Comparison of ENCODE assay signal across 19 cellular contexts in the genomic region with DNA sequence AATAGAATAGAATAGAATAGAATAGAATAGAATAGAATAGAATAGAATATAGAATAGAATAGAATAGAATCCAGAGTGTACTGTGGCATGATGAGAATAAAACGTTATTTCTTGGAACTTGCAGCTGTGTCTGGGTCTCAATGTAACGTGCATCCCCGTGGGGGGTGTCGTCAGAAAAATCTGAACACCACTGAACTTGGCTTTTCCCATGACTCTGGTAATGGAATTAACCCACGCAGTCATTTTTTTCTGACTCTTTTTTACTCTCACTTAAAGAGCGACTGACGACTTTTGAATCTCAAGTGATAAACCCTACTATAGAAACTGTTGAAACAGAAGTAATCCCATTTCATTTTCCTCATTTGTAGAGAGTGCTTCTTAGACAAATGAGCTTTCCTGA.
DNase-seq lines count a peak whose midpoint lies in the region; ATAC-seq and TF ChIP-seq lines count a peak whose summit lies in the region.
"Had no signal": no experiment of that assay in that cellular context is flagged by ENCODE, and none has a peak within 500 bp of the region (broad histone marks: within the 10 kb centered on the region; RNA-seq: fewer than 3 reads in every experiment).

No MANE protein-coding gene starts in this region.

- no peak for TF ChIP-seq CTCF in left ventricle myocardium inferior (IDR thresholded peaks at IDR 0.05; ENCODE audit: borderline replicate concordance)
- no peak for TF ChIP-seq CTCF in esophagus muscularis mucosa (IDR thresholded peaks at IDR 0.05)

- no peak for TF ChIP-seq POLR2A in esophagus muscularis mucosa (IDR thresholded peaks at IDR 0.05; ENCODE audit: low read depth)

- CTCF ChIA-PET in HEK293T (lab: Yijun Ruan, JAX), result no interaction called here

- H3K27me3 ChIP-seq in left ventricle myocardium inferior (ENCODE audit: low read depth) (no peaks in the 10 kb centered on the region), right cardiac atrium (ENCODE audit: control insufficient read depth, insufficient read depth) (no peaks in the 10 kb centered on the region), esophagus muscularis mucosa (no peaks in the 10 kb centered on the region)
- H3K27me3 ChIP-seq: BLaER1 treated with 17β-estradiol and CSF1 and Interleukin-3, amounts not matched to agents 10 nM and 100 nM had no signal

- no peak overlapping the region for H3K4me3 ChIP-seq in left ventricle myocardium inferior
- no peak overlapping the region for H3K4me3 ChIP-seq in right cardiac atrium (ENCODE audit: low read length)
- no peak overlapping the region for H3K4me3 ChIP-seq in esophagus muscularis mucosa
- H3K4me3 ChIP-seq: BLaER1 treated with 17β-estradiol and CSF1 and Interleukin-3, amounts not matched to agents 10 nM and 100 nM; K562; PC-9 had no signal

- intact Hi-C loops in left ventricle myocardium inferior (cut with micrococcal nuclease) (no loop called here), right cardiac atrium (cut with DNase I) (no loop called here), esophagus muscularis mucosa (cut with DNase I) (no loop called here)

- WGBS in right cardiac atrium, result 77% methylated on average over 7 of the region's 7 CpGs
- WGBS in esophagus muscularis mucosa, result 82% methylated on average over 7 of the region's 7 CpGs

- POLR2A ChIA-PET in HEK293T (lab: Yijun Ruan, JAX), result no interaction called here

- ATAC-seq in right cardiac atrium, result no peak
- no peak for ATAC-seq in HG02610 (IDR thresholded peaks at IDR 0.05; ENCODE audit: unreplicated experiment)
- ATAC-seq: HCT116 had no signal

- no peak for DNase-seq in left ventricle myocardium inferior
- no peak for DNase-seq in right cardiac atrium
- no peak for DNase-seq in esophagus muscularis mucosa (ENCODE audit: extremely low spot score)
- DNase-seq in putamen (ENCODE audit: low spot score), result peak; percentile 58
- no peak for DNase-seq in cerebellar cortex (ENCODE audit: low spot score)
- no peak for DNase-seq in NCI-H2029 treated with DMSO at 0.1 percent for 48 hours (lab: John Stamatoyannopoulos, UW)
- no peak for DNase-seq in HEK293T (ENCODE audit: extremely low spot score)
- DNase-seq: 8988T, COR-L47, EL, NCI-H1048, NCI-H2107, NCI-H345, PC-9, SK-N-SH had no signal

- no peaks in the 10 kb centered on the region for H3K9me3 ChIP-seq in left ventricle myocardium inferior (replicated peaks)
- no peaks in the 10 kb centered on the region for H3K9me3 ChIP-seq in right cardiac atrium (ENCODE audit: control insufficient read depth, low read length)
- H3K9me3 ChIP-seq in esophagus muscularis mucosa, result no peaks in the 10 kb centered on the region
- H3K9me3 ChIP-seq: BLaER1 treated with 17β-estradiol and CSF1 and Interleukin-3, amounts not matched to agents 10 nM and 100 nM; SK-N-SH had no signal

- no peak for TF ChIP-seq EP300 in esophagus muscularis mucosa (IDR thresholded peaks at IDR 0.05)

- H3K27ac ChIP-seq in left ventricle myocardium inferior (replicated peaks), result peak overlapping the region; percentile 75
- H3K27ac ChIP-seq in right cardiac atrium (ENCODE audit: low read length), result no peak overlapping the region
- peak overlapping the region in 3 of 4 donors; percentile 28 to 71 (median 64) for H3K27ac ChIP-seq in esophagus muscularis mucosa (replicated peaks in 1 of 4)
- H3K27ac ChIP-seq: BLaER1 treated with 17β-estradiol and CSF1 and Interleukin-3, amounts not matched to agents 10 nM and 100 nM; PC-9 had no signal

- H3K36me3 ChIP-seq in left ventricle myocardium inferior, result peaks cover 75% of the 10 kb centered on the region
- peaks cover 25 to 78% (median 70%) of the 10 kb centered on the region in 4 donors for H3K36me3 ChIP-seq in esophagus muscularis mucosa

- H3K4me1 ChIP-seq in left ventricle myocardium inferior (peaks cover 58% of the 10 kb centered on the region), right cardiac atrium (ENCODE audit: control insufficient read depth, insufficient read depth, low read length) (peaks cover 2% of the 10 kb centered on the region), esophagus muscularis mucosa (peaks cover 19 to 46% (median 38%) of the 10 kb centered on the region in 4 donors)

TF ChIP-seq in HEK293T, 16 proteins besides CTCF, POLR2A, EP300 and RAD21:
- no peak for TF ChIP-seq BHLHE40 (IDR thresholded peaks at IDR 0.05; ENCODE audit: borderline replicate concordance)
- TF ChIP-seq ARNT (IDR thresholded peaks at IDR 0.05), result no peak
- TF ChIP-seq FOXM1 (IDR thresholded peaks at IDR 0.05; ENCODE audit: borderline replicate concordance), result no peak
- TF ChIP-seq ELF4 (IDR thresholded peaks at IDR 0.05), result no peak
- no peak for TF ChIP-seq NFRKB (IDR thresholded peaks at IDR 0.05)
- TF ChIP-seq, protein P1, sequence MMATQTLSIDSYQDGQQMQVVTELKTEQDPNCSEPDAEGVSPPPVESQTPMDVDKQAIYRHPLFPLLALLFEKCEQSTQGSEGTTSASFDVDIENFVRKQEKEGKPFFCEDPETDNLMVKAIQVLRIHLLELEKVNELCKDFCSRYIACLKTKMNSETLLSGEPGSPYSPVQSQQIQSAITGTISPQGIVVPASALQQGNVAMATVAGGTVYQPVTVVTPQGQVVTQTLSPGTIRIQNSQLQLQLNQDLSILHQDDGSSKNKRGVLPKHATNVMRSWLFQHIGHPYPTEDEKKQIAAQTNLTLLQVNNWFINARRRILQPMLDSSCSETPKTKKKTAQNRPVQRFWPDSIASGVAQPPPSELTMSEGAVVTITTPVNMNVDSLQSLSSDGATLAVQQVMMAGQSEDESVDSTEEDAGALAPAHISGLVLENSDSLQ (IDR thresholded peaks at IDR 0.05), result no peak
- no peak for TF ChIP-seq SP1 (IDR thresholded peaks at IDR 0.05)
- no peak for TF ChIP-seq FOXA1 (IDR thresholded peaks at IDR 0.05)
- no peak for TF ChIP-seq L3MBTL2 (conservative IDR thresholded peaks at IDR 0.05)
- TF ChIP-seq HDGF (IDR thresholded peaks at IDR 0.05; ENCODE audit: borderline replicate concordance), result no peak
- no peak for TF ChIP-seq TARDBP (IDR thresholded peaks at IDR 0.05)
- TF ChIP-seq CTBP1 (IDR thresholded peaks at IDR 0.05; ENCODE audit: borderline replicate concordance), result no peak
- no peak for TF ChIP-seq LEF1 (IDR thresholded peaks at IDR 0.05; ENCODE audit: borderline replicate concordance)
- no peak for TF ChIP-seq ZNF384 (IDR thresholded peaks at IDR 0.05)
- TF ChIP-seq FOXK2 (IDR thresholded peaks at IDR 0.05), result no peak
- no peak for TF ChIP-seq SUZ12 (IDR thresholded peaks at IDR 0.05)
